In the genomic region with DNA sequence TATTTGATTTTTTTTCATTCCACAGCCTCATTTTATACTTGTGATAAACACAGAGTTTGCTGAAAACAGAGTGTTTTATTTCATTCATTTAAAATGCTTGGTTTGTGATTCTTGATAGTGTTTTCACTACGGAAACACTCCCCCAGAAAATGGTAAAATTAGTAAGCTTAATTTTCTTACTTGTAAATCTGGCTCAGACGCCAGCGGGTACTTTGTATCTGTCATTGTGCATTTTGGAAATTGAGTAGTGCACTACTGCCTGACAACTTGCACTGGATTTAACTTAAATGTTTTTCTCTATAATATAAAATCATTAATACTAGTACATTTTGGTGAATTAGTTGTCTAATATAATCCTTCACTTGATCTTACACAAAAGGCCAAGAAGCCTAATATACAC, we compare ENCODE assay signal across 9 cellular contexts. TPM values are rescaled to one million over a fixed set of nuclear protein-coding genes. Genes with fewer than 3 reads are reported as not detected.
DNase-seq lines count a peak whose midpoint lies in the region; ATAC-seq and TF ChIP-seq lines count a peak whose summit lies in the region.
"Had no signal": no experiment of that assay in that cellular context is flagged by ENCODE, and none has a peak within 500 bp of the region (broad histone marks: within the 10 kb centered on the region; RNA-seq: fewer than 3 reads in every experiment).

No MANE protein-coding gene starts in this region.

- peak overlapping the region; percentile 96 for H3K27ac ChIP-seq in hepatocyte
- H3K27ac ChIP-seq in tibial nerve, result peak overlapping the region in 3 of 4 donors; percentile 15 to 85 (median 67)

- H3K4me3 ChIP-seq in hepatocyte (no peak overlapping the region), tibial nerve (peak overlapping the region in 1 of 4 donors; percentile 7)

- no peaks in the 10 kb centered on the region for H3K9me3 ChIP-seq in hepatocyte (ENCODE audit: low read depth)
- no peaks in the 10 kb centered on the region for H3K9me3 ChIP-seq in tibial nerve

- no peaks in the 10 kb centered on the region for H3K27me3 Mint-ChIP-seq in activated T-cell treated with anti-CD3 and anti-CD28 coated beads, Interleukin-2, amount 50 U/mL, for 72 hours (ENCODE audit: low read depth)
- H3K27me3 Mint-ChIP-seq in T-helper 2 cell treated with Interferon-gamma antibody and Interleukin-4, amounts not matched to agents 5 μg/mL and 100 μg/mL, for 36 hours (ENCODE audit: low read depth), result no peaks in the 10 kb centered on the region

- H3K9me2 ChIP-seq in hepatocyte (replicated peaks; ENCODE audit: insufficient read depth), result no peaks in the 10 kb centered on the region

- H3K36me3 Mint-ChIP-seq in activated T-cell treated with anti-CD3 and anti-CD28 coated beads, Interleukin-2, amount 50 U/mL, for 72 hours (ENCODE audit: insufficient read depth in 2 of 2), result peaks cover 28 to 47% of the 10 kb centered on the region in 2 donors
- H3K36me3 Mint-ChIP-seq in T-helper 2 cell treated with Interferon-gamma antibody and Interleukin-4, amounts not matched to agents 5 μg/mL and 100 μg/mL, for 36 hours (ENCODE audit: low read depth), result peaks cover 70% of the 10 kb centered on the region

- no peak for ATAC-seq in activated T-cell treated with anti-CD3 and anti-CD28 coated beads, Interleukin-2, amount 50 U/mL, for 72 hours (replicated peaks in 1 of 2)
- ATAC-seq in GM21515 (IDR thresholded peaks at IDR 0.05; ENCODE audit: unreplicated experiment), result no peak

- DNase-seq in activated T-cell treated with anti-CD3 and anti-CD28 coated beads, Interleukin-2, amount 50 U/mL, for 72 hours, result no peak
- no peak for DNase-seq in activated T-cell treated with anti-CD3 and anti-CD28 coated beads, Interleukin-2, amount 50 U/mL, for 48 hours
- no peak for DNase-seq in T-helper 2 cell treated with Interferon-gamma antibody and Interleukin-4, amounts not matched to agents 5 μg/mL and 100 μg/mL, for 36 hours (ENCODE audit: low spot score)
- no peak for DNase-seq in hepatocyte (ENCODE audit: low spot score)
- no peak for DNase-seq in tibial nerve (ENCODE audit: low spot score in 2 of 2)
- DNase-seq in NCI-H187 treated with DMSO at 0.1 percent for 48 hours (lab: John Stamatoyannopoulos, UW), result no peak
- DNase-seq in Ammon's horn (ENCODE audit: low spot score), result no peak
- DNase-seq: NCI-H446 had no signal

- peaks cover 3% of the 10 kb centered on the region for H3K79me2 ChIP-seq in hepatocyte

- no peaks in the 10 kb centered on the region for H3K27me3 ChIP-seq in hepatocyte
- no peaks in the 10 kb centered on the region for H3K27me3 ChIP-seq in tibial nerve

- peak overlapping the region; percentile 68 for H3K4me2 ChIP-seq in hepatocyte

- peaks cover 47% of the 10 kb centered on the region for H3K4me1 Mint-ChIP-seq in activated T-cell treated with anti-CD3 and anti-CD28 coated beads, Interleukin-2, amount 50 U/mL, for 72 hours (ENCODE audit: low read depth)
- peaks cover 42% of the 10 kb centered on the region for H3K4me1 Mint-ChIP-seq in T-helper 2 cell treated with Interferon-gamma antibody and Interleukin-4, amounts not matched to agents 5 μg/mL and 100 μg/mL, for 36 hours (ENCODE audit: low read depth)

- TF ChIP-seq CTCF in hepatocyte (IDR thresholded peaks at IDR 0.05; ENCODE audit: poor library complexity), result no peak
- no peak for TF ChIP-seq CTCF in tibial nerve (IDR thresholded peaks at IDR 0.05)

- TF ChIP-seq EP300 in tibial nerve (IDR thresholded peaks at IDR 0.05), result no peak

- H3K4me1 ChIP-seq in hepatocyte (ENCODE audit: insufficient read depth) (peaks cover 4% of the 10 kb centered on the region), tibial nerve (peaks cover 0 to 28% (median 0%) of the 10 kb centered on the region in 4 donors)

- TF ChIP-seq POLR2A in tibial nerve (IDR thresholded peaks at IDR 0.05), result no peak

- peak overlapping the region; percentile 80 to 94 for H3K4me3 Mint-ChIP-seq in activated T-cell treated with anti-CD3 and anti-CD28 coated beads, Interleukin-2, amount 50 U/mL, for 72 hours
- peak overlapping the region; percentile 86 for H3K4me3 Mint-ChIP-seq in T-helper 2 cell treated with Interferon-gamma antibody and Interleukin-4, amounts not matched to agents 5 μg/mL and 100 μg/mL, for 36 hours

- H3K27ac Mint-ChIP-seq in activated T-cell treated with anti-CD3 and anti-CD28 coated beads, Interleukin-2, amount 50 U/mL, for 72 hours, result peak overlapping the region; percentile 95
- peak overlapping the region; percentile 88 for H3K27ac Mint-ChIP-seq in T-helper 2 cell treated with Interferon-gamma antibody and Interleukin-4, amounts not matched to agents 5 μg/mL and 100 μg/mL, for 36 hours

- WGBS in hepatocyte (ENCODE audit: low lambda C conversion rate, missing lambda C conversion rate), result 88% methylated on average over 3 of the region's 3 CpGs
- whole genome bisulfite sequencing in tibial nerve, 2 donors, result 73 to 86% methylated on average over 3 of the region's 3 CpGs

- H3K9me3 Mint-ChIP-seq in activated T-cell treated with anti-CD3 and anti-CD28 coated beads, Interleukin-2, amount 50 U/mL, for 72 hours, result no peaks in the 10 kb centered on the region
- no peaks in the 10 kb centered on the region for H3K9me3 Mint-ChIP-seq in T-helper 2 cell treated with Interferon-gamma antibody and Interleukin-4, amounts not matched to agents 5 μg/mL and 100 μg/mL, for 36 hours

- H3K36me3 ChIP-seq in hepatocyte (replicated peaks; ENCODE audit: insufficient read depth, low read depth) (no peaks in the 10 kb centered on the region), tibial nerve (peaks cover 4 to 66% (median 6%) of the 10 kb centered on the region in 3 donors)

- H2AFZ ChIP-seq in hepatocyte, result no peak overlapping the region

- no peaks in the 10 kb centered on the region for H4K20me1 ChIP-seq in hepatocyte (ENCODE audit: insufficient read depth, poor library complexity, severe bottlenecking)

RNA-seq across cellular contexts. Expression of a gene that starts 37.0 kb away (rescaled TPM):
- 10 to 100 TPM; 15.2 to 19.3 TPM for total RNA-seq in activated T-cell treated with anti-CD3 and anti-CD28 coated beads, Interleukin-2, amount 50 U/mL, for 72 hours
- 28.0 and 32.9 TPM in 2 replicates for total RNA-seq in hepatocyte
- 12.0 and 15.4 TPM in 2 replicates for polyA plus RNA-seq in hepatocyte
- 10 to 100 TPM; 19.8 to 27.8 (median 21.2) TPM for total RNA-seq in tibial nerve
